41 cellular contexts compared by ENCODE assay signal in genomic region chrX:85381602-85382001, GRCh38. TPM values are rescaled to one million over a fixed set of nuclear protein-coding genes. Genes with fewer than 3 reads are reported as not detected.
DNase-seq lines count a peak whose midpoint lies in the region; ATAC-seq, FAIRE-seq and TF ChIP-seq lines count a peak whose summit lies in the region.
"Had no signal": no experiment of that assay in that cellular context is flagged by ENCODE, and none has a peak within 500 bp of the region (broad histone marks: within the 10 kb centered on the region; RNA-seq: fewer than 3 reads in every experiment).

No MANE protein-coding gene starts in this region.

- no peaks in the 10 kb centered on the region; the same call in 1 of the 2 replicates for H3K79me2 ChIP-seq in GM12878 (ENCODE audit: control insufficient read depth, insufficient read depth, low read length)

- TF ChIP-seq EP300 in GM12878 (IDR thresholded peaks at IDR 0.05; ENCODE audit: borderline replicate concordance in 1 of 2, control insufficient read depth in 1 of 2, low read depth in 2 of 2, low read length in 2 of 2), result peak; percentile 58 to 61; a peak in 2 of 4 replicates

- peak; percentile 54 for ATAC-seq in GM18520 (IDR thresholded peaks at IDR 0.05; ENCODE audit: unreplicated experiment)
- peak; percentile 57 for ATAC-seq in GM12878
- no peak for ATAC-seq in pancreas
- no peak for ATAC-seq in GM21717 (IDR thresholded peaks at IDR 0.05; ENCODE audit: unreplicated experiment)
- ATAC-seq: A549; CD8-positive, alpha-beta T cell had no signal

- no peak for TF ChIP-seq POLR2A in GM12878 (IDR thresholded peaks at IDR 0.05; ENCODE audit: low read depth, low read length)
- no peak for TF ChIP-seq POLR2A in thyroid gland (IDR thresholded peaks at IDR 0.05)

- BruUV-seq in GM12878 (replicated peaks; lab: Mats Ljungman, UMichigan), result no TSS peak

- RAD21 ChIA-PET in GM12878 (lab: Charles Lee; ENCODE audit: unreplicated experiment), result no interaction called here

- no peak for DNase-seq in GM12878 (ENCODE audit: low read depth, low spot score)
- no peak for DNase-seq in kidney
- no peak for DNase-seq in pancreas
- no peak for DNase-seq in activated gamma-delta T cell treated with Interleukin-2 at 50 U/mL for 16 hours
- no peak for DNase-seq in thyroid gland
- no peak for DNase-seq in right atrium auricular region (ENCODE audit: low spot score)
- DNase-seq: 8988T; ACHN; AML-193; BE2C; C1 segment of cervical spinal cord; Caco-2; Calu3; CD4-positive, alpha-beta memory T cell; CD4-positive, alpha-beta T cell; CD4-positive, CD25-positive, alpha-beta regulatory T cell; CD8-positive, alpha-beta memory T cell; CD8-positive, alpha-beta T cell; COR-L47; DMS 273 treated with DMSO at 0.1 percent for 48 hours; DMS153; DMS53; DMS79; DMS79 treated with DMSO at 0.1 percent for 48 hours; DND-41; EL had no signal

- H3K9me3 ChIP-seq in GM12878 (replicated peaks; ENCODE audit: control insufficient read depth, insufficient read depth, low read length), result no peaks in the 10 kb centered on the region
- H3K9me3 ChIP-seq in kidney (ENCODE audit: control insufficient read depth in 1 of 2, low read length in 2 of 2), result no peaks in the 10 kb centered on the region
- no peaks in the 10 kb centered on the region for H3K9me3 ChIP-seq in pancreas
- H3K9me3 ChIP-seq in thyroid gland, result no peaks in the 10 kb centered on the region
- no peaks in the 10 kb centered on the region for H3K9me3 ChIP-seq in right atrium auricular region
- H3K9me3 ChIP-seq: A549; BE2C; BLaER1; BLaER1 treated with 17β-estradiol and CSF1 and Interleukin-3, amounts not matched to agents 10 nM and 100 nM; Caco-2 had no signal

- H3K27me3 ChIP-seq in GM12878 (replicated peaks in 1 of 2; ENCODE audit: control insufficient read depth in 2 of 2, insufficient read depth in 2 of 2, low read length in 1 of 2) (no peaks in the 10 kb centered on the region), pancreas (peaks cover 0 to 8% (median 0%) of the 10 kb centered on the region in 4 donors), thyroid gland (no peaks in the 10 kb centered on the region), right atrium auricular region (no peaks in the 10 kb centered on the region)
- H3K27me3 ChIP-seq: BE2C had no signal

- POLR2A ChIA-PET in GM12878 (lab: Charles Lee), result no interaction called here

- intact Hi-C loops in GM12878 (cut with micrococcal nuclease; ENCODE audit: unreplicated experiment), result no loop called here
- intact Hi-C loops in kidney (cut with DNase I), result no loop called here
- intact Hi-C loops in pancreas (cut with DNase I), result no loop called here
- intact Hi-C loops in thyroid gland (cut with DNase I), result no loop called here

- H3K9ac ChIP-seq in GM12878 (ENCODE audit: control insufficient read depth, insufficient read depth, low read length) (no peak overlapping the region), kidney (ENCODE audit: low read length in 2 of 2) (no peak overlapping the region)
- H3K9ac ChIP-seq: BLaER1; BLaER1 treated with 17β-estradiol and CSF1 and Interleukin-3, amounts not matched to agents 10 nM and 100 nM had no signal

- 28% methylated on average over 3 of the region's 3 CpGs for WGBS in GM12878 (ENCODE audit: insufficient coverage, insufficient replicate concordance, low lambda C conversion rate, missing lambda C conversion rate)
- 56 to 81% methylated on average over 3 of the region's 3 CpGs for WGBS in pancreas, 2 donors
- 86 to 89% methylated on average over 3 of the region's 3 CpGs for WGBS in thyroid gland, 2 donors

- no peak for TF ChIP-seq CTCF in GM12878 (IDR thresholded peaks at IDR 0.05 in 2 of 3, conservative IDR thresholded peaks at IDR 0.05 in 1 of 3; ENCODE audit: control insufficient read depth in 2 of 3, extremely low read depth in 1 of 3, insufficient read depth in 1 of 3, low read depth in 3 of 3, low read length in 3 of 3)
- no peak for TF ChIP-seq CTCF in kidney (IDR thresholded peaks at IDR 0.05; ENCODE audit: borderline replicate concordance, extremely low read depth, insufficient read depth)
- TF ChIP-seq CTCF in pancreas (IDR thresholded peaks at IDR 0.05), result no peak
- TF ChIP-seq CTCF in thyroid gland (IDR thresholded peaks at IDR 0.05), result no peak
- no peak for TF ChIP-seq CTCF in right atrium auricular region (IDR thresholded peaks at IDR 0.05)

- no peaks in the 10 kb centered on the region for H3K4me1 ChIP-seq in GM12878 (ENCODE audit: control insufficient read depth, insufficient read depth, low read length)
- H3K4me1 ChIP-seq in kidney (ENCODE audit: control insufficient read depth in 1 of 2, insufficient read depth in 1 of 2, low read depth in 1 of 2, low read length in 2 of 2), result no peaks in the 10 kb centered on the region
- no peaks in the 10 kb centered on the region for H3K4me1 ChIP-seq in pancreas
- H3K4me1 ChIP-seq in thyroid gland, result no peaks in the 10 kb centered on the region
- no peaks in the 10 kb centered on the region for H3K4me1 ChIP-seq in right atrium auricular region
- H3K4me1 ChIP-seq: BE2C; BLaER1; BLaER1 treated with 17β-estradiol and CSF1 and Interleukin-3, amounts not matched to agents 10 nM and 100 nM had no signal

- FAIRE-seq in GM12878 (lab: Jason Lieb, UNC), result no peak
- peak; percentile 58 for FAIRE-seq in kidney (lab: Jason Lieb, UNC)
- FAIRE-seq in pancreas (lab: Jason Lieb, UNC), result peak; percentile 45
- FAIRE-seq: A204.1, D721Med had no signal

- no peak overlapping the region for H3K4me2 ChIP-seq in GM12878 (ENCODE audit: control insufficient read depth, insufficient read depth)
- H3K4me2 ChIP-seq: A549; BLaER1; BLaER1 treated with 17β-estradiol and CSF1 and Interleukin-3, amounts not matched to agents 10 nM and 100 nM had no signal

- H3K27ac ChIP-seq in GM12878 (ENCODE audit: control insufficient read depth, insufficient read depth), result no peak overlapping the region
- no peak overlapping the region for H3K27ac ChIP-seq in kidney (ENCODE audit: low read depth in 2 of 2, low read length in 2 of 2)
- H3K27ac ChIP-seq in pancreas, result no peak overlapping the region
- H3K27ac ChIP-seq in thyroid gland, result no peak overlapping the region
- H3K27ac ChIP-seq in right atrium auricular region, result no peak overlapping the region
- H3K27ac ChIP-seq: 22Rv1; A549; BLaER1; BLaER1 treated with 17β-estradiol and CSF1 and Interleukin-3, amounts not matched to agents 10 nM and 100 nM; C4-2B had no signal

- CTCF ChIA-PET in GM12878 (lab: Yijun Ruan, JAX), result interaction anchor here (1.1 kb wide), 1 partner anchor 266 kb away, joined by 3 read pairs; no protein-coding TSS in a partner anchor

- TF ChIP-seq RAD21 in GM12878 (IDR thresholded peaks at IDR 0.05; ENCODE audit: insufficient read depth, low read depth, low read length), result no peak

- SMC1A ChIA-PET in GM12878 (lab: Charles Lee; ENCODE audit: uncharacterized antibody, unreplicated experiment), result no interaction called here

- no peaks in the 10 kb centered on the region for H4K20me1 ChIP-seq in GM12878 (ENCODE audit: control insufficient read depth, insufficient read depth)
- H4K20me1 ChIP-seq: BLaER1 had no signal

- H3K4me3 ChIP-seq in GM12878, result no peak overlapping the region
- no peak overlapping the region for H3K4me3 ChIP-seq in kidney (ENCODE audit: low read length in 2 of 2)
- H3K4me3 ChIP-seq in pancreas, result no peak overlapping the region
- H3K4me3 ChIP-seq in thyroid gland (replicated peaks in 1 of 3), result no peak overlapping the region
- H3K4me3 ChIP-seq in right atrium auricular region, result no peak overlapping the region
- H3K4me3 ChIP-seq: A549; BLaER1; BLaER1 treated with 17β-estradiol and CSF1 and Interleukin-3, amounts not matched to agents 10 nM and 100 nM had no signal

- in situ Hi-C loops in GM12878 (cut with MboI), result no loop called here

- H3K36me3 ChIP-seq in GM12878 (ENCODE audit: control insufficient read depth in 2 of 2, insufficient read depth in 2 of 2, low read length in 1 of 2), result no peaks in the 10 kb centered on the region
- no peaks in the 10 kb centered on the region for H3K36me3 ChIP-seq in kidney (ENCODE audit: control insufficient read depth in 1 of 2, insufficient read depth in 2 of 2, low read length in 2 of 2)
- H3K36me3 ChIP-seq in pancreas, result no peaks in the 10 kb centered on the region
- no peaks in the 10 kb centered on the region for H3K36me3 ChIP-seq in thyroid gland
- H3K36me3 ChIP-seq in right atrium auricular region, result no peaks in the 10 kb centered on the region
- H3K36me3 ChIP-seq: BE2C; BLaER1; BLaER1 treated with 17β-estradiol and CSF1 and Interleukin-3, amounts not matched to agents 10 nM and 100 nM had no signal

- no peak overlapping the region for H2AFZ ChIP-seq in GM12878 (ENCODE audit: control insufficient read depth, low read depth, low read length)

TF ChIP-seq in GM12878, 131 proteins besides CTCF, POLR2A, EP300 and RAD21 (continues in another document):
- TF ChIP-seq CBX3 (IDR thresholded peaks at IDR 0.05; ENCODE audit: borderline replicate concordance, low read depth), result no peak

RNA-seq across cellular contexts. Expression of gene POF1B, which starts 2.1 kb away (rescaled TPM):
- total RNA-seq in GM12878 (2013; cell fraction: nucleolus; rRNA removed), result 23.0 TPM in 2 replicates
- total RNA-seq in GM12878 (2014; rRNA removed) (0.87 and 0.96 TPM in 2 replicates), GM12878 (2014; rRNA removed; fragmentation: Illumina TruSeq; extraction: Trizol) (1.1 TPM in 2 replicates), GM12878 (2021) (0.64 and 1.1 TPM in 2 replicates), kidney (13.1 TPM), pancreas (10 to 100 TPM in 2 of 6 donors, 1 to 10 TPM in 4; 5.2 to 17.9 (median 6.3) TPM), thyroid gland (1 to 10 TPM; 2.1 to 4.7 (median 3.2) TPM), right atrium auricular region (10 to 100 TPM; 14.5 to 28.1 TPM)
- 0.68 TPM for polyA plus RNA-seq in GM12878 (2011; ENCODE audit: low read depth)
- polyA plus RNA-seq in GM12878 (2011; rRNA removed) (13.5 and 19.7 TPM in 2 replicates), GM12878 (2014; fragmentation: Illumina TruSeq; extraction: Trizol) (1.0 and 1.2 TPM in 2 replicates), GM12878 (2014; fragmentation: Nextera tagmentation; extraction: Ambion mirVana) (under 1 TPM; 0.14 to 0.27 TPM), GM12878 (2014; rRNA removed) (0.41 and 0.48 TPM in 2 replicates), GM12878 (2016; fragmentation: Nextera tagmentation; extraction: Ambion mirVana) (1 to 10 TPM in 1 of 2 experiments, under 1 TPM in 1; 0.86 to 1.0 TPM), kidney (ENCODE audit: insufficient read depth, low read depth, low replicate concordance) (0.62 TPM), pancreas (1 to 10 TPM; 2.4 to 3.5 TPM)
- 6.1 and 8.4 TPM in 2 replicates for polyA plus RNA-seq in GM12878 (2011; cell fraction: cytosol; rRNA removed)
- polyA plus RNA-seq in GM12878 (2011; cell fraction: nucleus; rRNA removed), result 7.7 and 8.9 TPM in 2 replicates
- polyA plus RNA-seq in GM12878 (2012), result 0.97 and 1.6 TPM in 2 replicates
- polyA minus RNA-seq in GM12878 (2011; rRNA and poly(A)+ RNA removed), result 19.7 and 21.4 TPM in 2 replicates
- 7.0 and 7.6 TPM in 2 replicates for polyA minus RNA-seq in GM12878 (2011; cell fraction: cytosol; rRNA and poly(A)+ RNA removed)
- 10.2 and 16.0 TPM in 2 replicates for polyA minus RNA-seq in GM12878 (2011; cell fraction: nucleus; rRNA and poly(A)+ RNA removed)
- total RNA-seq: A172; A673; CD8-positive, alpha-beta memory T cell; CD8-positive, alpha-beta T cell; Daoy had no signal
- polyA plus RNA-seq: AG04450; BJ; CD14-positive monocyte; CD8-positive, alpha-beta memory T cell had no signal

Comparison
In these comparisons a context has a peak if more than half of its experiments do, and no peak if none do; other contexts are left out.
1. ATAC-seq: peak in GM18520 (single experiment) and GM12878 (single experiment); none in pancreas (0 of 4) and GM21717 (single experiment).